Comparison of ENCODE assay signal across 35 cellular contexts in genomic region chr11:7967826-7968225, GRCh38. TPM values are rescaled to one million over a fixed set of nuclear protein-coding genes. Genes with fewer than 3 reads are reported as not detected.
DNase-seq lines count a peak whose midpoint lies in the region; ATAC-seq, FAIRE-seq and TF ChIP-seq lines count a peak whose summit lies in the region.
"Had no signal": no experiment of that assay in that cellular context is flagged by ENCODE, and none has a peak within 500 bp of the region (broad histone marks: within the 10 kb centered on the region; RNA-seq: fewer than 3 reads in every experiment).

No MANE protein-coding gene starts in this region.

- no peak for TF ChIP-seq CTCF in keratinocyte (optimal IDR thresholded peaks at IDR 0.05 in 1 of 3, IDR thresholded peaks at IDR 0.05 in 1 of 3, conservative IDR thresholded peaks at IDR 0.05 in 1 of 3; ENCODE audit: extremely low read depth in 1 of 3, insufficient read depth in 2 of 3, low read length in 3 of 3)

- peak overlapping the region; percentile 17 for H3K4me2 ChIP-seq in keratinocyte (ENCODE audit: control insufficient read depth, extremely low read depth, insufficient read depth, low read depth, low read length)
- H3K4me2 ChIP-seq: hepatocyte had no signal

- H3K9me1 ChIP-seq in keratinocyte (ENCODE audit: control insufficient read depth, extremely low read depth, insufficient read depth, low read length), result no peaks in the 10 kb centered on the region

- no peak for ATAC-seq in GM21447 (IDR thresholded peaks at IDR 0.05; ENCODE audit: unreplicated experiment)
- ATAC-seq: GM12878; lower lobe of right lung; natural killer cell; PC-3; stimulated activated naive B cell treated with anti-CD40 and anti-IgM and Interleukin-4, amounts not matched to agents 10 μg/mL and 1 μg/mL and 100 μg/mL, for 72 hours had no signal

- H3K79me2 ChIP-seq in ACC112 (ENCODE audit: control insufficient read depth, insufficient read depth, low read length, unreplicated experiment), result no peaks in the 10 kb centered on the region
- no peaks in the 10 kb centered on the region for H3K79me2 ChIP-seq in keratinocyte (ENCODE audit: control insufficient read depth, insufficient read depth, low read length)
- H3K79me2 ChIP-seq: hepatocyte had no signal

- H3K27ac ChIP-seq in ACC112 (ENCODE audit: low read depth, low read length), result no peak overlapping the region
- peak overlapping the region; percentile 90 for H3K27ac ChIP-seq in epithelial cell of prostate
- no peak overlapping the region for H3K27ac ChIP-seq in keratinocyte (ENCODE audit: control insufficient read depth, insufficient read depth, low read length)
- H3K27ac ChIP-seq: cardiac muscle cell, hepatocyte, lower lobe of right lung, SK-N-MC had no signal

- peak overlapping the region; percentile 23 for H2AFZ ChIP-seq in ACC112 (ENCODE audit: low read length, unreplicated experiment)
- peak overlapping the region; percentile 38 for H2AFZ ChIP-seq in keratinocyte (ENCODE audit: control insufficient read depth, low read length)
- H2AFZ ChIP-seq: hepatocyte had no signal

- H3K4me3 ChIP-seq in ACC112 (ENCODE audit: low read depth, low read length) (no peak overlapping the region), keratinocyte (ENCODE audit: control insufficient read depth in 2 of 3, extremely low read depth in 1 of 3, insufficient read depth in 2 of 3, low read depth in 1 of 3, low read length in 3 of 3) (no peak overlapping the region)
- H3K4me3 ChIP-seq: cardiac muscle cell, GM12878, hepatocyte, lower lobe of right lung, SK-N-MC had no signal

- DNase-seq in HCEC 1CT, result peak; percentile 38
- DNase-seq in epithelial cell of prostate (ENCODE audit: low read depth, low spot score), result no peak
- DNase-seq in keratinocyte (ENCODE audit: low read depth, low spot score), result no peak
- DNase-seq in NCI-H510A treated with DMSO at 0.1 percent for 48 hours (lab: John Stamatoyannopoulos, UW), result no peak
- no peak for DNase-seq in stimulated activated CD4-positive, alpha-beta T cell treated with anti-CD3 and anti-CD28 coated beads, Interleukin-12 subunit alpha, Interleukin-12 subunit beta, amount 100 ng/mL, for 4 hours
- no peak for DNase-seq in NCI-H345 treated with DMSO at 0.1 percent for 48 hours (lab: John Stamatoyannopoulos, UW; ENCODE audit: unreplicated experiment)
- DNase-seq: activated B cell treated with CpG ODN at 0.5 μM for 24 hours; activated CD4-positive, alpha-beta T cell treated with anti-CD3 and anti-CD28 coated beads, Interleukin-2, amount 10 ng/mL, durations not matched to agents 7 days and 5 days; activated effector memory CD4-positive, alpha-beta T cell treated with anti-CD3 and anti-CD28 coated beads, Interleukin-2, amount 50 U/mL, for 16 hours; activated T-cell treated with anti-CD3 and anti-CD28 coated beads, Interleukin-2, amount 50 U/mL, for 1 hour; aorta; CD8-positive, alpha-beta memory T cell; cortex of kidney; effector memory CD4-positive, alpha-beta T cell; erythroblast; H9; KBM-7; lower lobe of right lung; natural killer cell; NCI-H1092 treated with DMSO at 0.1 percent for 48 hours; NCI-H187 treated with DMSO at 0.1 percent for 48 hours; NCI-H2171 treated with DMSO at 0.1 percent for 48 hours; NCI-H524 treated with DMSO at 0.1 percent for 48 hours; NK-92 treated with Interleukin-12 subunit alpha and Interleukin-12 subunit beta, amount 100 ng/mL, for 24 hours; nucleus accumbens; stimulated activated naive B cell treated with anti-CD40 and anti-IgM and Interleukin-4, amounts not matched to agents 10 μg/mL and 1 μg/mL and 100 μg/mL, for 72 hours; substantia nigra; T-helper 1 cell had no signal

- H3K4me1 ChIP-seq in ACC112 (ENCODE audit: control insufficient read depth, insufficient read depth, low read length, unreplicated experiment) (peaks cover 19% of the 10 kb centered on the region), keratinocyte (ENCODE audit: control insufficient read depth, extremely low read depth, insufficient read depth, low read length) (peaks cover 51% of the 10 kb centered on the region)
- H3K4me1 ChIP-seq: lower lobe of right lung had no signal

- peak; percentile 69 for FAIRE-seq in keratinocyte (lab: Jason Lieb, UNC)
- FAIRE-seq: GM12878 had no signal

- no peaks in the 10 kb centered on the region for H3K27me3 ChIP-seq in ACC112 (ENCODE audit: insufficient read depth, low read length)
- no peaks in the 10 kb centered on the region for H3K27me3 ChIP-seq in keratinocyte (ENCODE audit: control insufficient read depth, extremely low read depth, insufficient read depth, low read length)
- H3K27me3 ChIP-seq: cardiac muscle cell, hepatocyte had no signal

- H3K9me3 ChIP-seq in keratinocyte (ENCODE audit: control insufficient read depth, low read depth, low read length), result no peaks in the 10 kb centered on the region
- H3K9me3 ChIP-seq: lower lobe of right lung had no signal

- H4K20me1 ChIP-seq in keratinocyte (ENCODE audit: control insufficient read depth, extremely low read depth, insufficient read depth, low read length), result no peaks in the 10 kb centered on the region

- H3K36me3 ChIP-seq in ACC112 (ENCODE audit: insufficient read depth, low read length) (no peaks in the 10 kb centered on the region), keratinocyte (ENCODE audit: control insufficient read depth in 2 of 2, extremely low read depth in 1 of 2, insufficient read depth in 2 of 2, low read length in 2 of 2) (no peaks in the 10 kb centered on the region)
- H3K36me3 ChIP-seq: cardiac muscle cell, lower lobe of right lung had no signal

- H3K9ac ChIP-seq in keratinocyte (ENCODE audit: control insufficient read depth, extremely low read depth, insufficient read depth, low read length), result no peak overlapping the region

- dilution Hi-C loops in keratinocyte (cut with MboI; ENCODE audit: extremely low pct_ligation_motif_present, low sequenced_read_pairs), result no loop called here

RNA-seq across cellular contexts. Expression of gene NLRP10, which starts 2.6 kb away (rescaled TPM):
- 7.1 to 19.1 TPM (median 9.2 TPM) in 3 replicates for polyA plus RNA-seq in keratinocyte
- polyA plus RNA-seq in keratinocyte (2011; ENCODE audit: low read depth), result 133 TPM
- 7.9 and 12.8 TPM in 2 replicates for polyA plus RNA-seq in keratinocyte (2011; cell fraction: cytosol; rRNA removed)
- 22.9 and 25.9 TPM in 2 replicates for polyA plus RNA-seq in keratinocyte (2011; cell fraction: nucleus; rRNA removed)
- polyA plus RNA-seq in keratinocyte (2012; ENCODE audit: low replicate concordance), result 7.1 and 111 TPM in 2 replicates
- 17.3 to 110 TPM (median 32.4 TPM) in 3 replicates for polyA minus RNA-seq in keratinocyte
- 18.8 TPM for polyA minus RNA-seq in keratinocyte (2011; cell fraction: cytosol; rRNA and poly(A)+ RNA removed)
- polyA minus RNA-seq in keratinocyte (2011; cell fraction: nucleus; rRNA and poly(A)+ RNA removed), result 50.1 and 53.8 TPM in 2 replicates
- polyA plus RNA-seq: aorta; cardiac muscle cell; CD8-positive, alpha-beta memory T cell; hepatocyte had no signal

RNA-seq across cellular contexts. Expression of gene EIF3F, which starts 19.3 kb away (rescaled TPM):
- 106 to 304 TPM (median 158 TPM) in 3 replicates for polyA plus RNA-seq in keratinocyte
- 365 TPM for polyA plus RNA-seq in keratinocyte (2011; ENCODE audit: low read depth)
- 246 and 248 TPM in 2 replicates for polyA plus RNA-seq in keratinocyte (2011; cell fraction: cytosol; rRNA removed)
- 124 and 125 TPM in 2 replicates for polyA plus RNA-seq in keratinocyte (2011; cell fraction: nucleus; rRNA removed)
- polyA plus RNA-seq in keratinocyte (2012; ENCODE audit: low replicate concordance), result 296 and 362 TPM in 2 replicates
- 169 to 252 TPM (median 221 TPM) in 3 replicates for polyA minus RNA-seq in keratinocyte
- 163 TPM for polyA minus RNA-seq in keratinocyte (2011; cell fraction: cytosol; rRNA and poly(A)+ RNA removed)
- 38.8 and 62.1 TPM in 2 replicates for polyA minus RNA-seq in keratinocyte (2011; cell fraction: nucleus; rRNA and poly(A)+ RNA removed)

RNA-seq across cellular contexts. Expression of gene OR10A3, which starts 26.3 kb away (rescaled TPM):
- polyA plus RNA-seq in keratinocyte, result 0.04 to 0.40 TPM (median 0.07 TPM) in 3 replicates
- 0.22 TPM for polyA plus RNA-seq in keratinocyte (2011; ENCODE audit: low read depth)
- 0.06 TPM in 1 of 2 replicates, not detected in the other for polyA plus RNA-seq in keratinocyte (2011; cell fraction: cytosol; rRNA removed)
- polyA plus RNA-seq in keratinocyte (2011; cell fraction: nucleus; rRNA removed), result 1.1 and 1.4 TPM in 2 replicates
- polyA plus RNA-seq in keratinocyte (2012; ENCODE audit: low replicate concordance), result 0.16 and 1.3 TPM in 2 replicates
- polyA minus RNA-seq in keratinocyte, result 1.2 to 1.4 TPM in 2 of 3 replicates, not detected in the other
- not detected for polyA minus RNA-seq in keratinocyte (2011; cell fraction: cytosol; rRNA and poly(A)+ RNA removed)
- polyA minus RNA-seq in keratinocyte (2011; cell fraction: nucleus; rRNA and poly(A)+ RNA removed), result 1.0 TPM in 1 of 2 replicates, not detected in the other
- polyA plus RNA-seq: aorta; cardiac muscle cell; CD8-positive, alpha-beta memory T cell; hepatocyte had no signal

RNA-seq across cellular contexts. Expression of gene OR10A6, which starts 36.8 kb away (rescaled TPM):
- polyA plus RNA-seq in keratinocyte, result 0.06 to 0.45 TPM (median 0.26 TPM) in 3 replicates
- 0.64 TPM for polyA plus RNA-seq in keratinocyte (2011; ENCODE audit: low read depth)
- polyA plus RNA-seq in keratinocyte (2011; cell fraction: cytosol; rRNA removed), result 0.13 and 0.14 TPM in 2 replicates
- polyA plus RNA-seq in keratinocyte (2011; cell fraction: nucleus; rRNA removed), result 0.83 and 1.2 TPM in 2 replicates
- polyA plus RNA-seq in keratinocyte (2012; ENCODE audit: low replicate concordance), result 0.05 and 0.95 TPM in 2 replicates
- polyA minus RNA-seq in keratinocyte, result 0.13 TPM in 2 of 3 replicates, not detected in the other
- polyA minus RNA-seq in keratinocyte (2011; cell fraction: cytosol; rRNA and poly(A)+ RNA removed), result not detected
- 0.11 and 0.23 TPM in 2 replicates for polyA minus RNA-seq in keratinocyte (2011; cell fraction: nucleus; rRNA and poly(A)+ RNA removed)
- polyA plus RNA-seq: aorta; cardiac muscle cell; CD8-positive, alpha-beta memory T cell; GM12878; hepatocyte had no signal
